In genomic region chr2:219026946-219027345, GRCh38 we compare ENCODE assay signal across 34 cellular contexts. TPM values are rescaled to one million over a fixed set of nuclear protein-coding genes. Genes with fewer than 3 reads are reported as not detected.
"Had no signal": no experiment of that assay in that cellular context is flagged by ENCODE, and none has a peak within 500 bp of the region (broad histone marks: within the 10 kb centered on the region; RNA-seq: fewer than 3 reads in every experiment).

No MANE protein-coding gene starts in this region.

- H3K4me3 ChIP-seq: colonic mucosa, esophagus muscularis mucosa, heart right ventricle, left lung, ovary, psoas muscle, skin epidermis, suprapubic skin, thyroid gland had no signal

- H3K4me1 Mint-ChIP-seq: immature natural killer cell, nephron progenitor cell had no signal

- H3K27ac Mint-ChIP-seq: dendritic cell treated with granulocyte-macrophage colony-stimulating factor and Interleukin-4, amounts not matched to agents 40 ng/mL and 50 ng/mL, for 4 days; immature natural killer cell; naive thymus-derived CD8-positive, alpha-beta T cell; nephron progenitor cell; stimulated activated naive B cell treated with anti-CD40 and anti-IgM and Interleukin-4, amounts not matched to agents 10 μg/mL and 1 μg/mL and 100 μg/mL, for 72 hours; stimulated activated naive CD8-positive, alpha-beta T cell treated with anti-CD3 and anti-CD28 coated beads, Interleukin-15, Interleukin-2, amounts not matched to agents 100 ng/mL and 50 ng/mL, for 24 hours; type B pancreatic cell had no signal

- DNase-seq: central memory CD4-positive, alpha-beta T cell; colonic mucosa; effector memory CD4-positive, alpha-beta T cell; glutamatergic neuron; heart right ventricle; immature natural killer cell; left cardiac atrium; left lung; mammary epithelial cell; mesendoderm; naive thymus-derived CD8-positive, alpha-beta T cell; nephron progenitor cell; ovary; right cardiac atrium; stimulated activated CD4-positive, alpha-beta T cell treated with anti-CD3 and anti-CD28 coated beads, Interleukin-15, amount 100 ng/mL, for 24 hours; stimulated activated CD4-positive, alpha-beta T cell treated with anti-CD3 and anti-CD28 coated beads, Interleukin-2, amount 100 ng/mL, for 48 hours; stimulated activated naive B cell treated with anti-CD40 and anti-IgM and Interleukin-4, amounts not matched to agents 10 μg/mL and 1 μg/mL and 100 μg/mL, for 72 hours; thyroid gland had no signal

- H3K36me3 Mint-ChIP-seq: immature natural killer cell; naive thymus-derived CD8-positive, alpha-beta T cell; stimulated activated naive B cell treated with anti-CD40 and anti-IgM and Interleukin-4, amounts not matched to agents 10 μg/mL and 1 μg/mL and 100 μg/mL, for 72 hours; type B pancreatic cell had no signal

- ATAC-seq: heart right ventricle; left cardiac atrium; left lung; naive thymus-derived CD8-positive, alpha-beta T cell; psoas muscle; right cardiac atrium; stimulated activated naive B cell treated with anti-CD40 and anti-IgM and Interleukin-4, amounts not matched to agents 10 μg/mL and 1 μg/mL and 100 μg/mL, for 72 hours had no signal

- H3K27me3 ChIP-seq: colonic mucosa, ovary, thyroid gland had no signal

- H3K4me3 Mint-ChIP-seq: dendritic cell treated with granulocyte-macrophage colony-stimulating factor and Interleukin-4, amounts not matched to agents 40 ng/mL and 50 ng/mL, for 4 days; immature natural killer cell; naive thymus-derived CD8-positive, alpha-beta T cell; nephron progenitor cell; stimulated activated naive B cell treated with anti-CD40 and anti-IgM and Interleukin-4, amounts not matched to agents 10 μg/mL and 1 μg/mL and 100 μg/mL, for 72 hours; stimulated activated naive CD8-positive, alpha-beta T cell treated with anti-CD3 and anti-CD28 coated beads, Interleukin-15, Interleukin-2, amounts not matched to agents 100 ng/mL and 50 ng/mL, for 24 hours; type B pancreatic cell had no signal

- H3K9me3 ChIP-seq: colonic mucosa, esophagus muscularis mucosa, heart right ventricle, left lung, ovary, psoas muscle, suprapubic skin, thyroid gland had no signal

- H3K27ac ChIP-seq: colonic mucosa, esophagus muscularis mucosa, heart right ventricle, left lung, ovary, psoas muscle, skin epidermis, suprapubic skin, thyroid gland had no signal

- H3K4me1 ChIP-seq: colonic mucosa, esophagus muscularis mucosa, heart right ventricle, left lung, psoas muscle, suprapubic skin, thyroid gland had no signal

- H3K9me3 Mint-ChIP-seq: dendritic cell treated with granulocyte-macrophage colony-stimulating factor and Interleukin-4, amounts not matched to agents 40 ng/mL and 50 ng/mL, for 4 days; immature natural killer cell; naive thymus-derived CD8-positive, alpha-beta T cell; nephron progenitor cell; stimulated activated naive B cell treated with anti-CD40 and anti-IgM and Interleukin-4, amounts not matched to agents 10 μg/mL and 1 μg/mL and 100 μg/mL, for 72 hours; stimulated activated naive CD8-positive, alpha-beta T cell treated with anti-CD3 and anti-CD28 coated beads, Interleukin-15, Interleukin-2, amounts not matched to agents 100 ng/mL and 50 ng/mL, for 24 hours; type B pancreatic cell had no signal

- H3K36me3 ChIP-seq: colonic mucosa, esophagus muscularis mucosa, heart right ventricle, left lung, ovary, suprapubic skin, thyroid gland had no signal

RNA-seq across cellular contexts. Expression of gene CFAP65, which starts 14.4 kb away (rescaled TPM):
- total RNA-seq: endothelial cell of umbilical vein; esophagus muscularis mucosa; fibroblast of lung; heart right ventricle; left cardiac atrium; lower leg skin; naive thymus-derived CD8-positive, alpha-beta T cell; psoas muscle; right cardiac atrium; suprapubic skin; urinary bladder had no signal
- polyA plus RNA-seq: fibroblast of lung, heart right ventricle, immature natural killer cell, keratinocyte, psoas muscle, right cardiac atrium, urinary bladder had no signal

RNA-seq across cellular contexts. Expression of gene CRYBA2, which starts 33.7 kb away (rescaled TPM):
- total RNA-seq: cerebellum; endothelial cell of umbilical vein; epithelial cell of proximal tubule; esophagus muscularis mucosa; fibroblast of lung; heart right ventricle; left cardiac atrium; left lung; lower leg skin; mammary epithelial cell; myocyte; naive thymus-derived CD8-positive, alpha-beta T cell; ovary; psoas muscle; renal cortical epithelial cell; right cardiac atrium; suprapubic skin; thyroid gland; urinary bladder had no signal
- polyA plus RNA-seq: endothelial cell of umbilical vein; fibroblast of lung; heart right ventricle; immature natural killer cell; keratinocyte; naive thymus-derived CD8-positive, alpha-beta T cell; ovary; right cardiac atrium; urinary bladder had no signal

RNA-seq across cellular contexts. Expression of gene IHH, which starts 33.8 kb away (rescaled TPM):
- total RNA-seq: cerebellum; endothelial cell of umbilical vein; epithelial cell of proximal tubule; esophagus muscularis mucosa; fibroblast of lung; left cardiac atrium; myocyte; naive thymus-derived CD8-positive, alpha-beta T cell; psoas muscle; right cardiac atrium; urinary bladder had no signal
- polyA plus RNA-seq: fibroblast of lung; immature natural killer cell; keratinocyte; naive thymus-derived CD8-positive, alpha-beta T cell had no signal

RNA-seq across cellular contexts. Expression of gene FEV, which starts 42.0 kb away (rescaled TPM):
- total RNA-seq: cerebellum; endothelial cell of umbilical vein; epithelial cell of proximal tubule; esophagus muscularis mucosa; fibroblast of lung; heart right ventricle; left cardiac atrium; left lung; lower leg skin; mammary epithelial cell; myocyte; naive thymus-derived CD8-positive, alpha-beta T cell; psoas muscle; renal cortical epithelial cell; right cardiac atrium; suprapubic skin; thyroid gland; urinary bladder had no signal
- polyA plus RNA-seq: endothelial cell of umbilical vein; fibroblast of lung; heart right ventricle; immature natural killer cell; keratinocyte; mammary epithelial cell; naive thymus-derived CD8-positive, alpha-beta T cell; ovary; psoas muscle; right cardiac atrium; urinary bladder had no signal
